Comparison of ENCODE assay signal across 27 cellular contexts in genomic region chr5:16788957-16789356, GRCh38.
"Had no signal": no experiment of that assay in that cellular context is flagged by ENCODE, and none has a peak within 500 bp of the region (broad histone marks: within the 10 kb centered on the region; RNA-seq: fewer than 3 reads in every experiment).

No MANE protein-coding gene starts in this region.

- H3K36me3 Mint-ChIP-seq: naive B cell; natural killer cell; stimulated activated naive B cell treated with anti-CD40 and anti-IgM and Interleukin-4, amounts not matched to agents 10 μg/mL and 1 μg/mL and 100 μg/mL, for 72 hours had no signal

- H3K4me2 ChIP-seq: hepatocyte, neural progenitor cell had no signal

- H3K9ac ChIP-seq: neural progenitor cell had no signal

- H3K4me3 ChIP-seq: heart right ventricle, hepatocyte, lower lobe of right lung, neural progenitor cell, ovary, right atrium auricular region, skin epidermis, stomach, testis, thyroid gland, transverse colon, upper lobe of left lung, vagina had no signal

- H3K36me3 ChIP-seq: heart right ventricle, neural progenitor cell, ovary, right atrium auricular region, thyroid gland, transverse colon, vagina had no signal

- H3K4me1 Mint-ChIP-seq: natural killer cell had no signal

- H3K27ac ChIP-seq: heart right ventricle, hepatocyte, lower lobe of right lung, neural progenitor cell, ovary, right atrium auricular region, skin epidermis, stomach, testis, thyroid gland, transverse colon, upper lobe of left lung, vagina had no signal

- H3K4me1 ChIP-seq: right atrium auricular region had no signal

- H3K27ac Mint-ChIP-seq: natural killer cell; neural progenitor cell; stimulated activated naive B cell treated with anti-CD40 and anti-IgM and Interleukin-4, amounts not matched to agents 10 μg/mL and 1 μg/mL and 100 μg/mL, for 72 hours had no signal

- DNase-seq: heart right ventricle; islet precursor cell; lower lobe of right lung; mesendoderm; naive B cell; natural killer cell; nephron progenitor cell; ovary; stimulated activated CD4-positive, alpha-beta T cell treated with anti-CD3 and anti-CD28 coated beads, Interleukin-12 subunit alpha, Interleukin-12 subunit beta, amount 100 ng/mL, for 4 hours; stimulated activated CD4-positive, alpha-beta T cell treated with anti-CD3 and anti-CD28 coated beads, Interleukin-15, amount 100 ng/mL, for 24 hours; stimulated activated CD4-positive, alpha-beta T cell treated with anti-CD3 and anti-CD28 coated beads, Interleukin-2, amount 100 ng/mL, for 24 hours; stimulated activated CD4-positive, alpha-beta T cell treated with anti-CD3 and anti-CD28 coated beads, Interleukin-4, amount 100 ng/mL, for 1 hour; stimulated activated naive B cell treated with anti-CD40 and anti-IgM and Interleukin-4, amounts not matched to agents 10 μg/mL and 1 μg/mL and 100 μg/mL, for 72 hours; stimulated activated naive CD8-positive, alpha-beta T cell treated with anti-CD3 and anti-CD28 coated beads, Interleukin-15, Interleukin-2, amounts not matched to agents 100 U/mL and 50 U/mL, for 24 hours; stomach; testis; thyroid gland; transverse colon; upper lobe of left lung had no signal

- H2AFZ ChIP-seq: hepatocyte, neural progenitor cell had no signal

- H3K9me3 ChIP-seq: heart right ventricle, lower lobe of right lung, ovary, right atrium auricular region, stomach, testis, thyroid gland, transverse colon, upper lobe of left lung, vagina had no signal

- ATAC-seq: heart right ventricle; left lobe of liver; lower lobe of right lung; natural killer cell; sciatic nerve; stimulated activated naive B cell treated with anti-CD40 and anti-IgM and Interleukin-4, amounts not matched to agents 10 μg/mL and 1 μg/mL and 100 μg/mL, for 72 hours; stimulated activated naive CD8-positive, alpha-beta T cell treated with anti-CD3 and anti-CD28 coated beads, Interleukin-15, Interleukin-2, amounts not matched to agents 100 U/mL and 50 U/mL, for 24 hours had no signal

- H3K9me3 Mint-ChIP-seq: naive B cell; natural killer cell; nephron progenitor cell; neural progenitor cell; stimulated activated naive B cell treated with anti-CD40 and anti-IgM and Interleukin-4, amounts not matched to agents 10 μg/mL and 1 μg/mL and 100 μg/mL, for 72 hours had no signal

- H3K27me3 ChIP-seq: heart right ventricle, hepatocyte, neural progenitor cell, ovary, right atrium auricular region, stomach, testis, thyroid gland, transverse colon, upper lobe of left lung, vagina had no signal

- H3K27me3 Mint-ChIP-seq: progenitor cell of endocrine pancreas had no signal

- H3K4me3 Mint-ChIP-seq: naive B cell; natural killer cell; nephron progenitor cell; neural progenitor cell; stimulated activated naive B cell treated with anti-CD40 and anti-IgM and Interleukin-4, amounts not matched to agents 10 μg/mL and 1 μg/mL and 100 μg/mL, for 72 hours had no signal
